ENCODE assay signal across 1 cellular context in the genomic region with DNA sequence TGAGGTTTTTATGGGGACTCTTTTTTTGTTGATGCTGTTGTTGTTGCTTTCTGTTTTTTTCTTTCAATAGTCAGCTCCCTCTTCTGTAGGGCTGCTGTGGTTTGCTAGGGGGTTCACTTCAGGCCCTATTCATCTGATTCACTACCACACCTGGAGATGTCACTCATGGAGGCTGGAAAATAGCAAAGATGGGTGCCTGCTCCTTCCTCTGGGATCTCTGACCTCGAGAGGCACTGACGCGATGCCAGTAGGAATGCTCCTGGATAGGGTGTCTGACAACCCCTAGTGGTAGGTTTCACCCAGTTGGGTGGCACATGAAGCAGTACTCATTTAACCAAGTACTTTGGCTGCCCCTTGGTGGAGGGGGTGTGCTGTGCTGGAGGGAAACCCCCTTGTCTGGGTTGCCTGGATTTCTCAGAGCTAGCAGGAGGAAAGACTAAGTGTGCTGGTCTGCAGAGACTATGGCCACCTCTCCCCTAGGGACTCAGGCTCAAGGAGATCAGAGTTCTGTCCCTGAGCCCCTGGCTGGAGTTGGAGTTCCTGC.
TF ChIP-seq lines count a peak whose summit lies in the region.

No MANE protein-coding gene starts in this region.

TF ChIP-seq in H1, 55 proteins besides CTCF, POLR2A, EP300 and RAD21:
- TF ChIP-seq HDAC2 (IDR thresholded peaks at IDR 0.05; ENCODE audit: borderline replicate concordance in 1 of 2, low read depth in 2 of 2, low read length in 2 of 2) (no peak), TAF7 (optimal IDR thresholded peaks at IDR 0.05; ENCODE audit: borderline replicate concordance, low read depth, low read length) (no peak), SUZ12 (IDR thresholded peaks at IDR 0.05; ENCODE audit: low read length) (no peak), POU5F1 (IDR thresholded peaks at IDR 0.05; ENCODE audit: low read depth, low read length) (no peak), MAX (IDR thresholded peaks at IDR 0.05) (no peak), CHD2 (IDR thresholded peaks at IDR 0.05; ENCODE audit: low read length) (no peak), PHF8 (conservative IDR thresholded peaks at IDR 0.05; ENCODE audit: low read depth, low read length) (no peak), KDM1A (IDR thresholded peaks at IDR 0.05; ENCODE audit: borderline replicate concordance, low read length) (no peak), GABPA (IDR thresholded peaks at IDR 0.05; ENCODE audit: borderline replicate concordance, insufficient read depth, low read length) (no peak), SAP30 (IDR thresholded peaks at IDR 0.05; ENCODE audit: insufficient read depth, insufficient replicate concordance, low read length) (no peak), YY1 (IDR thresholded peaks at IDR 0.05; ENCODE audit: low read depth, low read length) (no peak), MAFK (IDR thresholded peaks at IDR 0.05; ENCODE audit: low read depth, low read length) (no peak), EGR1 (IDR thresholded peaks at IDR 0.05; ENCODE audit: borderline replicate concordance, low read depth, low read length) (no peak), KDM5A (IDR thresholded peaks at IDR 0.05; ENCODE audit: low read length) (no peak), TAF1 (IDR thresholded peaks at IDR 0.05; ENCODE audit: low read depth, low read length) (no peak)
